ENCODE assay signal across 7 cellular contexts in the genomic region with DNA sequence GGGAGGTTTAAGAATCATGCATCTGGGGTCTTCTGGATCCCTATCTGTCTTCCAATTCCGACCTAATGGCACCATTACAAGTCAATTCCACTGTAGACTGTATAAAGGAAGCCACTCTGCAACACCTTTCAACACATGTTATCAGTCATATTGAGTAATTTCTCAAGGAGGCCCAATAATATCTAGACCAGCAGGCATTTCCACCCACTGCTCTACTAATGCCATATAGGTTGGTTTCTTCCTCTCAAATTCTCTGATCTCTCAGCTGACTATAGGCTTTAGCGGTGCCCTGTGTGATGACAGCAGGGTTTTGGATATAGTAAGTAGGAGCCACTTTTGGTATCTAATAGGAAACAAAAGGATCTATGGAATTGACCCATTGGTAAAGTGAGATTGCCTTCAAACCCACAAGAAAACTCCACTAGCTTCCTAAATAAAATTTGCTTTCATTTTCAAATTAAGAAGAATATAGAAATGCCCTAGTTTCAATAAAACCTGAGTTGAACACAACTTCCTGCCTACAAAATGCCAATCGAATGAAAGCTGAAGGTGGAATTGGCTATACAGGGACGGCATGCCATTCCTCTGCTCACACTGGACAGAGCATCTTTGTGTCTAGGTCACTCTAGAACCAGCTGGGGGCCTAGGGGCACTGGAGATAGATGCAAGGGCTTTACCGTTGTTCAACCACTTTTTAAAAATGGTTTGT. TPM values are rescaled to one million over a fixed set of nuclear protein-coding genes. Genes with fewer than 3 reads are reported as not detected.
A peak's percentile ranks its signal among the peaks of the same experiment; 100 is the strongest.
DNase-seq lines count a peak whose midpoint lies in the region; ATAC-seq and TF ChIP-seq lines count a peak whose summit lies in the region.

No MANE protein-coding gene starts in this region.

- no peaks in the 10 kb centered on the region for H3K27me3 ChIP-seq in SJSA1 (replicated peaks)
- H3K27me3 ChIP-seq in gastroesophageal sphincter, result no peaks in the 10 kb centered on the region

- H3K27ac ChIP-seq in SJSA1, result peak overlapping the region; percentile 80
- peak overlapping the region in 3 of 4 donors; percentile 48 to 66 (median 63) for H3K27ac ChIP-seq in gastroesophageal sphincter

- 69 to 70% methylated on average over 4 to 5 of the region's 5 CpGs for WGBS in gastroesophageal sphincter (ENCODE audit: low coverage in 1 of 2), 2 donors

- no peak for TF ChIP-seq EP300 in gastroesophageal sphincter (IDR thresholded peaks at IDR 0.05)

- no peaks in the 10 kb centered on the region for H3K9me3 Mint-ChIP-seq in stimulated activated effector memory CD8-positive, alpha-beta T cell treated with anti-CD3 and anti-CD28 coated beads, Interleukin-12 subunit alpha, Interleukin-12 subunit beta, amount 100 ng/mL, for 72 hours

- H3K4me3 ChIP-seq in SJSA1 (no peak overlapping the region), gastroesophageal sphincter (no peak overlapping the region)

- peak; percentile 49 to 53 for DNase-seq in SJSA1 (ENCODE audit: low read depth in 1 of 2, low spot score in 2 of 2)
- DNase-seq in stimulated activated effector memory CD8-positive, alpha-beta T cell treated with anti-CD3 and anti-CD28 coated beads, Interleukin-12 subunit alpha, Interleukin-12 subunit beta, amount 100 ng/mL, for 72 hours (ENCODE audit: low spot score in 2 of 2), result no peak
- DNase-seq in effector CD4-positive, alpha-beta T cell, result no peak
- DNase-seq in mesenteric fat pad (ENCODE audit: low spot score), result no peak

- TF ChIP-seq POLR2A in gastroesophageal sphincter (IDR thresholded peaks at IDR 0.05), result no peak

- no peaks in the 10 kb centered on the region for H3K36me3 Mint-ChIP-seq in stimulated activated effector memory CD8-positive, alpha-beta T cell treated with anti-CD3 and anti-CD28 coated beads, Interleukin-12 subunit alpha, Interleukin-12 subunit beta, amount 100 ng/mL, for 72 hours

- H3K36me3 ChIP-seq in SJSA1 (no peaks in the 10 kb centered on the region), gastroesophageal sphincter (no peaks in the 10 kb centered on the region)

- no peaks in the 10 kb centered on the region for H3K9me3 ChIP-seq in SJSA1 (replicated peaks)
- H3K9me3 ChIP-seq in gastroesophageal sphincter, result no peaks in the 10 kb centered on the region

- H3K27ac Mint-ChIP-seq in stimulated activated effector memory CD8-positive, alpha-beta T cell treated with anti-CD3 and anti-CD28 coated beads, Interleukin-12 subunit alpha, Interleukin-12 subunit beta, amount 100 ng/mL, for 72 hours, result peak overlapping the region; percentile 26

- no peak for TF ChIP-seq CTCF in gastroesophageal sphincter (IDR thresholded peaks at IDR 0.05)

- H3K4me1 Mint-ChIP-seq in stimulated activated effector memory CD8-positive, alpha-beta T cell treated with anti-CD3 and anti-CD28 coated beads, Interleukin-12 subunit alpha, Interleukin-12 subunit beta, amount 100 ng/mL, for 72 hours, result peaks cover 40% of the 10 kb centered on the region

- peak overlapping the region; percentile 69 for H3K4me3 Mint-ChIP-seq in stimulated activated effector memory CD8-positive, alpha-beta T cell treated with anti-CD3 and anti-CD28 coated beads, Interleukin-12 subunit alpha, Interleukin-12 subunit beta, amount 100 ng/mL, for 72 hours

- ATAC-seq in HG02610 (IDR thresholded peaks at IDR 0.05; ENCODE audit: unreplicated experiment) (peak; percentile 81), gastroesophageal sphincter (no peak), HG03039 (IDR thresholded peaks at IDR 0.05; ENCODE audit: unreplicated experiment) (no peak)
- ATAC-seq in stimulated activated effector memory CD8-positive, alpha-beta T cell treated with anti-CD3 and anti-CD28 coated beads, Interleukin-12 subunit alpha, Interleukin-12 subunit beta, amount 100 ng/mL, for 72 hours, result peak; percentile 95

- peaks cover 33% of the 10 kb centered on the region for H3K4me1 ChIP-seq in SJSA1 (replicated peaks)
- peaks cover 0 to 21% (median 0%) of the 10 kb centered on the region in 3 donors for H3K4me1 ChIP-seq in gastroesophageal sphincter

RNA-seq across cellular contexts. Expression of gene ITM2B, which starts 12.3 kb away (rescaled TPM):
- total RNA-seq in SJSA1 (2014; rRNA removed; shearing (Covaris generic)), result 142 and 172 TPM in 2 replicates
- total RNA-seq in gastroesophageal sphincter (100 to 1,000 TPM; 263 to 380 (median 300) TPM), mesenteric fat pad (611 TPM)

Comparison
In these comparisons a context has a peak if more than half of its experiments do, and no peak if none do; other contexts are left out.
1. ATAC-seq: peak in HG02610 (single experiment) and stimulated activated effector memory CD8-positive, alpha-beta T cell treated with anti-CD3 and anti-CD28 coated beads, Interleukin-12 subunit alpha, Interleukin-12 subunit beta, amount 100 ng/mL, for 72 hours (single experiment); none in gastroesophageal sphincter (single experiment) and HG03039 (single experiment).
2. DNase-seq: peak in SJSA1 (2 of 2); none in stimulated activated effector memory CD8-positive, alpha-beta T cell treated with anti-CD3 and anti-CD28 coated beads, Interleukin-12 subunit alpha, Interleukin-12 subunit beta, amount 100 ng/mL, for 72 hours (0 of 2), effector CD4-positive, alpha-beta T cell (single experiment) and mesenteric fat pad (single experiment).